Comparison of ENCODE assay signal across 12 cellular contexts in genomic region chr9:38057416-38058195, GRCh38. TPM values are rescaled to one million over a fixed set of nuclear protein-coding genes. Genes with fewer than 3 reads are reported as not detected.
A peak's percentile ranks its signal among the peaks of the same experiment; 100 is the strongest.
DNase-seq lines count a peak whose midpoint lies in the region; ATAC-seq and TF ChIP-seq lines count a peak whose summit lies in the region.
"Had no signal": no experiment of that assay in that cellular context is flagged by ENCODE, and none has a peak within 500 bp of the region (broad histone marks: within the 10 kb centered on the region; RNA-seq: fewer than 3 reads in every experiment).

No MANE protein-coding gene starts in this region.

- peaks cover 34% of the 10 kb centered on the region for H3K4me1 Mint-ChIP-seq in neural progenitor cell
- H3K4me1 Mint-ChIP-seq: CD8-positive, alpha-beta memory T cell had no signal

- no peak overlapping the region for H2AFZ ChIP-seq in neural progenitor cell (replicated peaks)

- TF ChIP-seq CTCF in neural progenitor cell (IDR thresholded peaks at IDR 0.05) = no peak

- no peaks in the 10 kb centered on the region for H3K36me3 ChIP-seq in neural progenitor cell

- H3K9me3 Mint-ChIP-seq in neural progenitor cell = no peaks in the 10 kb centered on the region
- H3K9me3 Mint-ChIP-seq: activated naive CD4-positive, alpha-beta T cell treated with anti-CD3 and anti-CD28 coated beads for 36 hours; CD8-positive, alpha-beta memory T cell had no signal

- peaks cover 17% of the 10 kb centered on the region for H3K4me1 ChIP-seq in neural progenitor cell
- H3K4me1 ChIP-seq: testis had no signal

- H3K27ac ChIP-seq in epithelial cell of prostate = peak overlapping the region; percentile 43
- H3K27ac ChIP-seq in neural progenitor cell = no peak overlapping the region
- H3K27ac ChIP-seq: testis had no signal

- no peak overlapping the region for H3K27ac Mint-ChIP-seq in neural progenitor cell
- H3K27ac Mint-ChIP-seq: activated naive CD4-positive, alpha-beta T cell treated with anti-CD3 and anti-CD28 coated beads for 36 hours; CD8-positive, alpha-beta memory T cell had no signal

- H3K36me3 Mint-ChIP-seq in neural progenitor cell = no peaks in the 10 kb centered on the region
- H3K36me3 Mint-ChIP-seq: CD8-positive, alpha-beta memory T cell had no signal

- no peak overlapping the region for H3K4me2 ChIP-seq in neural progenitor cell

- no peaks in the 10 kb centered on the region for H3F3A ChIP-seq in neural progenitor cell (ENCODE audit: low read depth)

- no peaks in the 10 kb centered on the region for H3K9me3 ChIP-seq in neural progenitor cell (ENCODE audit: low read depth)
- H3K9me3 ChIP-seq: testis had no signal

- H3K4me3 Mint-ChIP-seq in neural progenitor cell = no peak overlapping the region
- H3K4me3 Mint-ChIP-seq: activated naive CD4-positive, alpha-beta T cell treated with anti-CD3 and anti-CD28 coated beads for 36 hours; CD8-positive, alpha-beta memory T cell had no signal

- H3K27me3 Mint-ChIP-seq in neural progenitor cell (ENCODE audit: insufficient read depth, low read depth) = peaks cover 8% of the 10 kb centered on the region

- no peak overlapping the region for H3K9ac ChIP-seq in neural progenitor cell

- H3K27me3 ChIP-seq in neural progenitor cell = no peaks in the 10 kb centered on the region
- H3K27me3 ChIP-seq: testis had no signal

- ATAC-seq in HG03139 (IDR thresholded peaks at IDR 0.05; ENCODE audit: unreplicated experiment) = no peak

- no peak overlapping the region for H3K4me3 ChIP-seq in neural progenitor cell
- H3K4me3 ChIP-seq: testis had no signal

- DNase-seq in D341Med (ENCODE audit: low spot score) (peak; percentile 68), NCI-H2081 (lab: John Stamatoyannopoulos, UW) (peak; percentile 36 to 68), epithelial cell of prostate (ENCODE audit: low read depth, low spot score) (no peak), neural progenitor cell (ENCODE audit: low spot score) (peak; percentile 44), globus pallidus (ENCODE audit: low spot score) (no peak), AG08396 (ENCODE audit: low spot score) (no peak), CD1c-positive myeloid dendritic cell (ENCODE audit: extremely low spot score) (no peak)
- DNase-seq: activated naive CD4-positive, alpha-beta T cell treated with anti-CD3 and anti-CD28 coated beads for 36 hours; CD8-positive, alpha-beta memory T cell; HCEC 1CT; testis had no signal

- no peaks in the 10 kb centered on the region for H4K20me1 ChIP-seq in neural progenitor cell (ENCODE audit: low read depth)

- H3K79me2 ChIP-seq in neural progenitor cell (ENCODE audit: low read depth) = no peaks in the 10 kb centered on the region

RNA-seq across cellular contexts. Expression of gene SHB, which starts 11.4 kb away (rescaled TPM):
- 1.1 and 4.1 TPM in 2 replicates for total RNA-seq in neural progenitor cell (ENCODE audit: low replicate concordance)

Comparison
In these comparisons a context has a peak if more than half of its experiments do, and no peak if none do; other contexts are left out.
1. DNase-seq: peak in D341Med (single experiment), NCI-H2081 (2 of 2) and neural progenitor cell (single experiment); none in epithelial cell of prostate (single experiment), globus pallidus (single experiment), AG08396 (single experiment) and CD1c-positive myeloid dendritic cell (single experiment).